In genomic region chr1:59701376-59701775, GRCh38 we compare ENCODE assay signal across 17 cellular contexts.
DNase-seq lines count a peak whose midpoint lies in the region; ATAC-seq and TF ChIP-seq lines count a peak whose summit lies in the region.
"Had no signal": no experiment of that assay in that cellular context is flagged by ENCODE, and none has a peak within 500 bp of the region (broad histone marks: within the 10 kb centered on the region; RNA-seq: fewer than 3 reads in every experiment).

No MANE protein-coding gene starts in this region.

- no peaks in the 10 kb centered on the region for H3K9me2 ChIP-seq in SK-N-SH

- H3K9me3 ChIP-seq in SK-N-SH (no peaks in the 10 kb centered on the region), MG63 (no peaks in the 10 kb centered on the region)
- H3K9me3 ChIP-seq: BLaER1 treated with 17β-estradiol and CSF1 and Interleukin-3, amounts not matched to agents 10 nM and 100 nM had no signal

- peaks cover 12 to 31% of the 10 kb centered on the region in 2 experiments for H3K4me1 ChIP-seq in SK-N-SH (ENCODE audit: control insufficient read depth in 1 of 2, insufficient read depth in 2 of 2, low read depth in 1 of 2, low read length in 1 of 2)

- TF ChIP-seq EP300 in SK-N-SH (IDR thresholded peaks at IDR 0.05; ENCODE audit: borderline replicate concordance in 1 of 2, low read depth in 1 of 2, low read length in 1 of 2): no peak

- no peak overlapping the region for H2AFZ ChIP-seq in SK-N-SH (ENCODE audit: low read depth)

- POLR2A ChIA-PET in SK-N-SH (lab: Yijun Ruan, JAX): no interaction called here

- no peak for DNase-seq in SK-N-SH
- DNase-seq in cardiac fibroblast (ENCODE audit: low read depth in 2 of 2): peak; percentile 54 to 56
- DNase-seq in iris pigment epithelial cell (ENCODE audit: low read depth): peak; percentile 68
- no peak for DNase-seq in MG63
- no peak for DNase-seq in NK-92 treated with Interleukin-12 subunit alpha and Interleukin-12 subunit beta, amount 100 ng/mL, for 24 hours (lab: John Stamatoyannopoulos, UW)
- no peak for DNase-seq in SIG-M5 treated with dmso at 0.1 percent for 504 hours (lab: John Stamatoyannopoulos, UW; ENCODE audit: unreplicated experiment)
- DNase-seq: DMS153, Kasumi-1, MV-4-11, NCI-H1436 treated with DMSO at 0.1 percent for 48 hours, NCI-H2081 treated with DMSO at 0.1 percent for 48 hours, NCI-H2227 treated with DMSO at 0.1 percent for 48 hours, NCI-H69 had no signal

- H3K36me3 ChIP-seq in SK-N-SH (replicated peaks in 1 of 2; ENCODE audit: control insufficient read depth in 1 of 2, insufficient read depth in 2 of 2, low read length in 1 of 2): no peaks in the 10 kb centered on the region
- H3K36me3 ChIP-seq in MG63: no peaks in the 10 kb centered on the region
- H3K36me3 ChIP-seq: BLaER1 treated with 17β-estradiol and CSF1 and Interleukin-3, amounts not matched to agents 10 nM and 100 nM had no signal

- TF ChIP-seq RAD21 in SK-N-SH (IDR thresholded peaks at IDR 0.05; ENCODE audit: low read length): no peak

- peak overlapping the region in 1 of 2 experiments; percentile 31; a peak in 2 of 4 replicates for H3K27ac ChIP-seq in SK-N-SH (ENCODE audit: low read depth in 2 of 2, low read length in 1 of 2)
- H3K27ac ChIP-seq: 22Rv1 had no signal

- H3K4me2 ChIP-seq in SK-N-SH: no peak overlapping the region

- no peaks in the 10 kb centered on the region for H3K27me3 ChIP-seq in SK-N-SH (ENCODE audit: insufficient read depth)
- no peaks in the 10 kb centered on the region for H3K27me3 ChIP-seq in MG63
- H3K27me3 ChIP-seq: BLaER1 treated with 17β-estradiol and CSF1 and Interleukin-3, amounts not matched to agents 10 nM and 100 nM had no signal

- peaks cover 15% of the 10 kb centered on the region for H3F3A ChIP-seq in SK-N-SH (replicated peaks; ENCODE audit: insufficient read depth)

- no peaks in the 10 kb centered on the region for H3K79me2 ChIP-seq in SK-N-SH (ENCODE audit: insufficient read depth)

- CTCF ChIA-PET in SK-N-SH (lab: Yijun Ruan, JAX): interaction anchor here (1.2 to 4.2 kb wide), 4 partner anchors 11 to 919 kb away, joined by 3 to 45 read pairs (median 18); no protein-coding TSS in a partner anchor

- no peak overlapping the region for H3K4me3 ChIP-seq in SK-N-SH (ENCODE audit: low read depth in 2 of 2, low read length in 1 of 2)
- no peak overlapping the region for H3K4me3 ChIP-seq in cardiac fibroblast (replicated peaks in 1 of 2; ENCODE audit: low read depth in 2 of 2, low read length in 2 of 2)
- H3K4me3 ChIP-seq in MG63: no peak overlapping the region
- H3K4me3 ChIP-seq: BLaER1 treated with 17β-estradiol and CSF1 and Interleukin-3, amounts not matched to agents 10 nM and 100 nM had no signal

- ATAC-seq in SK-N-SH treated with all-trans-retinoic acid at 6 μM for 48 hours (no peak), HG02840 (IDR thresholded peaks at IDR 0.05; ENCODE audit: low FRiP score, unreplicated experiment) (no peak)

- H3K9ac ChIP-seq in SK-N-SH: no peak overlapping the region

- 70% methylated on average over 3 of the region's 3 CpGs for WGBS in SK-N-SH (ENCODE audit: low lambda C conversion rate)

- H4K20me1 ChIP-seq in SK-N-SH (ENCODE audit: insufficient read depth): no peaks in the 10 kb centered on the region
- H4K20me1 ChIP-seq: BLaER1 treated with 17β-estradiol and CSF1 and Interleukin-3, amounts not matched to agents 10 nM and 100 nM had no signal

- no peak for TF ChIP-seq CTCF in SK-N-SH (IDR thresholded peaks at IDR 0.05)
- no peak for TF ChIP-seq CTCF in cardiac fibroblast (IDR thresholded peaks at IDR 0.05; ENCODE audit: low read depth, low read length)

TF ChIP-seq in SK-N-SH, 30 proteins besides CTCF, POLR2A, EP300 and RAD21:
- TF ChIP-seq TCF12 (IDR thresholded peaks at IDR 0.05): peak; percentile 41; the same call in 1 of the 2 replicates
- no peak for TF ChIP-seq NRF1 (IDR thresholded peaks at IDR 0.05; ENCODE audit: low read depth, low read length)
- TF ChIP-seq NFIC (IDR thresholded peaks at IDR 0.05; ENCODE audit: borderline replicate concordance): no peak
- no peak for TF ChIP-seq YY1 (IDR thresholded peaks at IDR 0.05; ENCODE audit: low read depth)
- TF ChIP-seq PBX3 (IDR thresholded peaks at IDR 0.05): peak; percentile 47
- no peak for TF ChIP-seq POLR2AphosphoS5 (IDR thresholded peaks at IDR 0.05; ENCODE audit: low read depth, low read length)
- no peak for TF ChIP-seq TAF1 (IDR thresholded peaks at IDR 0.05; ENCODE audit: borderline replicate concordance, low read depth, low read length)
- TF ChIP-seq RXRA (IDR thresholded peaks at IDR 0.05; ENCODE audit: borderline replicate concordance, low read depth): no peak
- TF ChIP-seq FOXJ3 (CRISPR knock-in tag; IDR thresholded peaks at IDR 0.05): no peak

TF ChIP-seq in SK-N-SH treated with all-trans-retinoic acid at 6 μM for 48 hours, 23 proteins besides CTCF, POLR2A, EP300 and RAD21:
- no peak for TF ChIP-seq BACH2 (CRISPR knock-in tag; IDR thresholded peaks at IDR 0.05; ENCODE audit: borderline replicate concordance)
- no peak for TF ChIP-seq ZNF70 (CRISPR knock-in tag; IDR thresholded peaks at IDR 0.05)
- TF ChIP-seq GLIS3 (CRISPR knock-in tag; IDR thresholded peaks at IDR 0.05): no peak
- TF ChIP-seq TSHZ2 (CRISPR knock-in tag; IDR thresholded peaks at IDR 0.05): no peak
- no peak for TF ChIP-seq OSR1 (CRISPR knock-in tag; IDR thresholded peaks at IDR 0.05)
TF ChIP-seq in SK-N-SH treated with all-trans-retinoic acid at 6 μM for 48 hours: peak in this region for 0.

Comparison
In these comparisons a context has a peak if more than half of its experiments do, and no peak if none do; other contexts are left out.
1. DNase-seq: peak in cardiac fibroblast (2 of 2) and iris pigment epithelial cell (single experiment); none in SK-N-SH (single experiment), MG63 (single experiment), NK-92 treated with Interleukin-12 subunit alpha and Interleukin-12 subunit beta, amount 100 ng/mL, for 24 hours (single experiment) and SIG-M5 treated with dmso at 0.1 percent for 504 hours (single experiment).